5 cellular contexts compared by ENCODE assay signal in genomic region chr19:33960566-33960965, GRCh38.
"Had no signal": no experiment of that assay in that cellular context is flagged by ENCODE, and none has a peak within 500 bp of the region (broad histone marks: within the 10 kb centered on the region; RNA-seq: fewer than 3 reads in every experiment).

No MANE protein-coding gene starts in this region.

- ATAC-seq: GM23338, HepG2 had no signal

- H3K4me3 ChIP-seq: GM23338 had no signal

- H2AFZ ChIP-seq: GM23338 had no signal

- DNase-seq: H9, HCEC 1CT had no signal

- H3K27ac ChIP-seq: HL-60 had no signal

- H3K4me2 ChIP-seq: GM23338 had no signal
